ENCODE assay signal across 8 cellular contexts in the genomic region with DNA sequence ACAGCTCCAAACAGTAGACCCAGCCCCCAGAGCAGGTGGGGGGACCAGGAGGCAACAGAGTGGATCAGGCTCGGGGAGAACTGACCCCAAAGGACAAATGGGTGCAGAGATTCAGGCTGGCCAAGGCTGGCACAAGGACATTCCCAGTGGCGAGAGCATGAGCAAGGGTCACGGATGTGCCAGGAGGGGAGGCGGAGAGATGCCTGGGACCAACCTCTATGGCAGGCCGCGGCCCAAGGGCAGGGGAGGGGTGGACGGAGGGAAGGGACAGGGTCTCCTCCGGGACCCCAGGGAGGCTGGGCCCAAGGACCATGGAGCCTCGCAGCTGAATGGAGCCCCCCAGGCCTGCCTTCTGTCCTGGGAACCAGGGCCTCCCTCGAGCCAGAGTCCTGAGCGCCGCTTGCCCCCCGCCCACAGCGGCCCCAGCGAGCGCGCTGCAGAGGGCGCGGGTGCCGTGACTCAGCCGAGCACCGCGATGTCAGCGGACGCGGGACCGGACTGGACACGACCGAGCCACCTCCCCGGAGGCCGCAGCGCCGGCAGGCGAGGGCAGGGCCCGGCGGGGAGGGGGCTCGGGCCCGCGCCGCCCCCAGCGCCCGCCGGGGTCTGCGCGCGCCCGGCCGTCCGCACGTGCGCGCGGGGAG. TPM values are rescaled to one million over a fixed set of nuclear protein-coding genes. Genes with fewer than 3 reads are reported as not detected.
DNase-seq lines count a peak whose midpoint lies in the region; ATAC-seq, FAIRE-seq and TF ChIP-seq lines count a peak whose summit lies in the region.

No MANE protein-coding gene starts in this region.

- no peaks in the 10 kb centered on the region for H3K27me3 ChIP-seq in RWPE2 (ENCODE audit: insufficient read depth, poor library complexity, severe bottlenecking)
- no peaks in the 10 kb centered on the region for H3K27me3 ChIP-seq in esophagus muscularis mucosa
- H3K27me3 ChIP-seq in pancreas, result no peaks in the 10 kb centered on the region

- ATAC-seq in RWPE2 (ENCODE audit: low read depth) (no peak), pancreas (no peak)

- no peak for TF ChIP-seq POLR2A in esophagus muscularis mucosa (IDR thresholded peaks at IDR 0.05; ENCODE audit: low read depth)

- H3K27ac ChIP-seq in RWPE2 (ENCODE audit: poor library complexity, severe bottlenecking) (no peak overlapping the region), esophagus muscularis mucosa (replicated peaks in 1 of 4) (peak overlapping the region; percentile 57 to 68 (median 66)), pancreas (peak overlapping the region in 2 of 4 donors; percentile 17 to 28)

- 17% methylated on average over 12 of the region's 53 CpGs for WGBS in esophagus muscularis mucosa
- WGBS in pancreas, 2 donors, result 4% methylated on average over 37 to 53 of the region's 53 CpGs

- no peak for FAIRE-seq in pancreas (lab: Jason Lieb, UNC)

- TF ChIP-seq CTCF in GM12875 (IDR thresholded peaks at IDR 0.05; ENCODE audit: borderline replicate concordance, insufficient read depth, low read depth, low read length) (no peak), RWPE2 (IDR thresholded peaks at IDR 0.05; ENCODE audit: poor library complexity, severe bottlenecking) (no peak), esophagus muscularis mucosa (IDR thresholded peaks at IDR 0.05) (no peak), pancreas (IDR thresholded peaks at IDR 0.05) (no peak)

- H3K36me3 ChIP-seq in RWPE2 (ENCODE audit: low read depth) (no peaks in the 10 kb centered on the region), esophagus muscularis mucosa (peaks cover 0 to 10% (median 0%) of the 10 kb centered on the region in 4 donors), pancreas (no peaks in the 10 kb centered on the region)

- H3K4me3 ChIP-seq in GM12875 (ENCODE audit: low read depth, low read length), result peak overlapping the region; percentile 19
- peak overlapping the region; percentile 40 for H3K4me3 ChIP-seq in RWPE2 (ENCODE audit: severe bottlenecking)
- peak overlapping the region; percentile 59 to 66 (median 62) for H3K4me3 ChIP-seq in esophagus muscularis mucosa
- H3K4me3 ChIP-seq in pancreas, result peak overlapping the region; percentile 3 to 64 (median 40)

- H3K9me3 ChIP-seq in RWPE2 (ENCODE audit: severe bottlenecking) (no peaks in the 10 kb centered on the region), esophagus muscularis mucosa (no peaks in the 10 kb centered on the region), pancreas (no peaks in the 10 kb centered on the region)

- no peaks in the 10 kb centered on the region for H3K4me1 ChIP-seq in RWPE2 (ENCODE audit: insufficient read depth, poor library complexity, severe bottlenecking)
- peaks cover 24 to 46% (median 40%) of the 10 kb centered on the region in 4 donors for H3K4me1 ChIP-seq in esophagus muscularis mucosa
- H3K4me1 ChIP-seq in pancreas, result peaks cover 15 to 21% (median 17%) of the 10 kb centered on the region in 3 donors

- intact Hi-C loops in esophagus muscularis mucosa (cut with DNase I) (no loop called here), pancreas (cut with DNase I) (loop anchor here in 1 of 3 donors (10.0 kb wide), 1 partner anchor 73 kb away; a partner anchor contains a TSS)

- DNase-seq in RWPE2 (ENCODE audit: low spot score) (no peak), esophagus muscularis mucosa (ENCODE audit: extremely low spot score) (no peak), pancreas (no peak), SIG-M5 (lab: John Stamatoyannopoulos, UW) (no peak), OCI-M2 (lab: John Stamatoyannopoulos, UW; ENCODE audit: unreplicated experiment) (no peak), OCI-M1 (lab: John Stamatoyannopoulos, UW) (no peak)
- no peak for DNase-seq in stimulated activated naive CD4-positive, alpha-beta T cell treated with Interleukin-2 at 50 U/mL for 16 hours (lab: John Stamatoyannopoulos, UW)

- TF ChIP-seq EP300 in esophagus muscularis mucosa (IDR thresholded peaks at IDR 0.05), result no peak

RNA-seq across cellular contexts. Expression of a gene that starts 0.5 kb away (rescaled TPM):
- total RNA-seq in esophagus muscularis mucosa (10 to 100 TPM; 17.4 to 30.9 (median 21.6) TPM), pancreas (10 to 100 TPM; 16.2 to 32.6 (median 25.4) TPM)
- 10 to 100 TPM; 70.4 to 80.0 TPM for polyA plus RNA-seq in pancreas

RNA-seq across cellular contexts. Expression of a gene that starts 4.4 kb away (rescaled TPM):
- under 1 TPM in 2 of 4 donors, not detected in 2; 0.32 to 0.83 TPM for total RNA-seq in esophagus muscularis mucosa
- under 1 TPM in 2 of 6 donors, not detected in 4; 0.18 to 0.19 TPM for total RNA-seq in pancreas
- under 1 TPM in 1 of 2 donors, not detected in 1; 0.12 TPM for polyA plus RNA-seq in pancreas

RNA-seq across cellular contexts. Expression of a gene that starts 18.5 kb away (rescaled TPM):
- 100 to 1,000 TPM in 2 of 4 donors, 10 to 100 TPM in 2; 45.3 to 119 (median 91.5) TPM for total RNA-seq in esophagus muscularis mucosa
- total RNA-seq in pancreas, result 10 to 100 TPM; 31.5 to 70.9 (median 36.8) TPM
- polyA plus RNA-seq in pancreas, result 100 to 1,000 TPM; 183 to 328 TPM

RNA-seq across cellular contexts. Expression of a gene that starts 26.4 kb away (rescaled TPM):
- total RNA-seq in esophagus muscularis mucosa (1 to 10 TPM in 2 of 4 donors, under 1 TPM in 2; 0.42 to 1.2 (median 1.0) TPM), pancreas (1 to 10 TPM in 5 of 6 donors, under 1 TPM in 1; 0.91 to 4.5 (median 2.0) TPM)
- 1 to 10 TPM; 4.5 to 6.5 TPM for polyA plus RNA-seq in pancreas

RNA-seq across cellular contexts. Expression of a gene that starts 31.1 kb away (rescaled TPM):
- total RNA-seq in esophagus muscularis mucosa (1 to 10 TPM in 2 of 4 donors, not detected in 2; 1.4 to 2.5 TPM), pancreas (under 1 TPM in 5 of 6 donors, not detected in 1; 0.24 to 0.44 (median 0.38) TPM)
- polyA plus RNA-seq in pancreas, result 1 to 10 TPM; 1.1 to 1.3 TPM
